ENCODE assay signal across 8 cellular contexts in genomic region chr22:22298654-22299009, GRCh38. TPM values are rescaled to one million over a fixed set of nuclear protein-coding genes. Genes with fewer than 3 reads are reported as not detected.
A peak's percentile ranks its signal among the peaks of the same experiment; 100 is the strongest.
DNase-seq lines count a peak whose midpoint lies in the region; ATAC-seq and TF ChIP-seq lines count a peak whose summit lies in the region.
"Not testable (repeated sequence)": the region's sequence is repeated elsewhere in the genome, so short reads cannot be mapped to it uniquely, and the experiment has no call there.
"Had no signal": no experiment of that assay in that cellular context is flagged by ENCODE, and none has a peak within 500 bp of the region (broad histone marks: within the 10 kb centered on the region; RNA-seq: fewer than 3 reads in every experiment).

No MANE protein-coding gene starts in this region.

- WGBS in heart left ventricle, 4 donors, result 10 to 54% (median 26%) methylated on average over 2 to 5 of the region's 6 CpGs

- not testable (repeated sequence) for H3K27ac ChIP-seq in OCI-LY3 (ENCODE audit: low read length); mucosa of rectum (ENCODE audit: low read depth in 2 of 2, low read length in 2 of 2)
- peak overlapping the region in 7 of 12 donors; percentile 60 to 86 (median 82) for H3K27ac ChIP-seq in heart left ventricle

- peak overlapping the region; percentile 92 for H3K27ac Mint-ChIP-seq in activated T-cell treated with anti-CD3 and anti-CD28 coated beads, Interleukin-2, amount 50 U/mL, for 24 hours
- peak overlapping the region; percentile 80 for H3K27ac Mint-ChIP-seq in chondrocyte (ENCODE audit: unreplicated experiment)

- peaks cover 11% of the 10 kb centered on the region for H3K36me3 Mint-ChIP-seq in activated T-cell treated with anti-CD3 and anti-CD28 coated beads, Interleukin-2, amount 50 U/mL, for 24 hours (ENCODE audit: low read depth)
- not testable (repeated sequence) for H3K36me3 Mint-ChIP-seq in chondrocyte (ENCODE audit: low read depth)

- peak overlapping the region; percentile 96 for H3K4me3 ChIP-seq in GM08714 (ENCODE audit: low read length)
- peak overlapping the region; percentile 94 for H3K4me3 ChIP-seq in OCI-LY3 (ENCODE audit: low read length)
- H3K4me3 ChIP-seq in heart left ventricle, result peak overlapping the region; percentile 63 to 98 (median 82)
- peak overlapping the region; percentile 71 to 73 for H3K4me3 ChIP-seq in mucosa of rectum (ENCODE audit: low read length in 2 of 2)
- peak overlapping the region; percentile 73 for H3K4me3 ChIP-seq in skeletal muscle cell (ENCODE audit: low read depth, low read length)

- peak overlapping the region; percentile 88 for H3K4me3 Mint-ChIP-seq in activated T-cell treated with anti-CD3 and anti-CD28 coated beads, Interleukin-2, amount 50 U/mL, for 24 hours
- H3K4me3 Mint-ChIP-seq in chondrocyte (ENCODE audit: unreplicated experiment), result peak overlapping the region; percentile 83

- not testable (repeated sequence) for H3K27me3 ChIP-seq in OCI-LY3 (ENCODE audit: low read depth, low read length); heart left ventricle; mucosa of rectum (ENCODE audit: control insufficient read depth in 2 of 2, insufficient read depth in 2 of 2, low read length in 2 of 2)

- DNase-seq in activated T-cell treated with anti-CD3 and anti-CD28 coated beads, Interleukin-2, amount 50 U/mL, for 24 hours; chondrocyte (ENCODE audit: low spot score); heart left ventricle; skeletal muscle cell (ENCODE audit: low read depth): not testable (repeated sequence)

- H3K36me3 ChIP-seq in OCI-LY3 (replicated peaks; ENCODE audit: low read depth, low read length); heart left ventricle; mucosa of rectum (ENCODE audit: control insufficient read depth in 2 of 2, insufficient read depth in 2 of 2, low read length in 2 of 2): not testable (repeated sequence)

- not testable (repeated sequence) for TF ChIP-seq CTCF in OCI-LY3 (IDR thresholded peaks at IDR 0.05; ENCODE audit: low read depth, low read length); chondrocyte (IDR thresholded peaks at IDR 0.05); heart left ventricle (IDR thresholded peaks at IDR 0.05)

- intact Hi-C loops in heart left ventricle (cut with DNase I), result not testable (repeated sequence)

- not testable (repeated sequence) for ATAC-seq in heart left ventricle

- H4K20me1 ChIP-seq in OCI-LY3 (ENCODE audit: insufficient read depth, low read length), result not testable (repeated sequence)

- not testable (repeated sequence) for TF ChIP-seq POLR2A in heart left ventricle (IDR thresholded peaks at IDR 0.05)

- H3K4me2 ChIP-seq in OCI-LY3 (ENCODE audit: low read length), result peak overlapping the region; percentile 69

- H3K27me3 Mint-ChIP-seq in activated T-cell treated with anti-CD3 and anti-CD28 coated beads, Interleukin-2, amount 50 U/mL, for 24 hours; chondrocyte (ENCODE audit: low read depth): not testable (repeated sequence)

- H3K9ac ChIP-seq in OCI-LY3 (ENCODE audit: low read length) (peak overlapping the region; percentile 78), mucosa of rectum (ENCODE audit: low read depth in 1 of 2, low read length in 2 of 2) (peak overlapping the region; percentile 72 to 75)

- not testable (repeated sequence) for H3K4me1 ChIP-seq in OCI-LY3 (ENCODE audit: low read length); heart left ventricle; mucosa of rectum (ENCODE audit: control insufficient read depth in 2 of 2, insufficient read depth in 2 of 2, low read length in 2 of 2)

- peaks cover 52% of the 10 kb centered on the region for H3K79me2 ChIP-seq in OCI-LY3 (ENCODE audit: low read length)

- H3K9me3 ChIP-seq in OCI-LY3 (ENCODE audit: insufficient read depth, low read length); heart left ventricle; mucosa of rectum (ENCODE audit: control insufficient read depth in 2 of 2, low read length in 2 of 2): not testable (repeated sequence)

- not testable (repeated sequence) for H2AFZ ChIP-seq in OCI-LY3 (ENCODE audit: low read depth, low read length)

- H3K4me1 Mint-ChIP-seq in activated T-cell treated with anti-CD3 and anti-CD28 coated beads, Interleukin-2, amount 50 U/mL, for 24 hours (ENCODE audit: low read depth), result peaks cover 29% of the 10 kb centered on the region
- H3K4me1 Mint-ChIP-seq in chondrocyte (ENCODE audit: low read depth), result peaks cover 25% of the 10 kb centered on the region

- H3K9me3 Mint-ChIP-seq in activated T-cell treated with anti-CD3 and anti-CD28 coated beads, Interleukin-2, amount 50 U/mL, for 24 hours; chondrocyte (ENCODE audit: low read depth): not testable (repeated sequence)

RNA-seq across cellular contexts. Expression of gene VPREB1, which starts 54.0 kb away (rescaled TPM):
- total RNA-seq in chondrocyte (not detected in 3 replicates), heart left ventricle (not detected)
- polyA plus RNA-seq in heart left ventricle, result not detected
- total RNA-seq: mesenteric fat pad had no signal
